In the genomic region with DNA sequence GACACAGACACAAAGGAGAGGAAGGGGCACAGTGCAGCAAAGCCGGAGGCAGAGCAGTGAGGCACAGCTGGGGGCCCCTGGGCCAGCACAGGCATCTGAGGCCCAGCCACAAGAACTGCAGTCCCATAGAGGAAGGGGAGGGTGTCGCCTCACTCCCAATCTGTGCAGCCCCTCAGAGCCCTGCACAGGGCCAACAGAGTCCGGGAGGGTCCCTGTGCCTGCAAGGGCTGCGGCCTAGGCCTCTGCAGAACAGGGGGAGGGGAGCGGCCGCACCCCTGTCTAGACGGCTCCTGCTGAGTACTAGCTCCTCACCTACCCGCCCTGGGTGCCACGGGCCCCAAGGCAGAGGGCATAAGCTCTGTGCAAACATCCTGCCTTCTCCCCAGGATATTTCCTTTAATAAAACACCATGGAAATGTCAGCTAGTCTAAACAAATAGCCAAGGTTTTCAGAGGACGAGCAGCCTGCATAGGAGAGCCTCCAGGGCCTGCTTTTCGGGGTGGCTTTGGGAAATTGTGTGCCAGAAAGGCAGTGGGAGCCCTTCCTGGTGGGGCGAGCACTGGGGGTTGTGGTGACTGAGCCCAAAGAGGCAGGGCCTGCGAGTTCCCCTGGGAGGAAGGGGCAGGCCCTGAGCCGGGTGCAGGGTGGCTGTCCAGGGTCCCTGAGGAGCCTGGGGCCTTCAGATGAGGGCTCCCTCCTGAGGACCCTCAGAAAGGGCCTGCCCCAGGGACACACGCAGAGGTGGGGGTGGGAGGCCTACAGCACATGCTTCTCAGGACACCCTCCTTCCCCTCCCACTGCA, we compare ENCODE assay signal across 12 cellular contexts. TPM values are rescaled to one million over a fixed set of nuclear protein-coding genes. Genes with fewer than 3 reads are reported as not detected.
DNase-seq lines count a peak whose midpoint lies in the region; ATAC-seq, FAIRE-seq and TF ChIP-seq lines count a peak whose summit lies in the region.
"Had no signal": no experiment of that assay in that cellular context is flagged by ENCODE, and none has a peak within 500 bp of the region (broad histone marks: within the 10 kb centered on the region; RNA-seq: fewer than 3 reads in every experiment).

No MANE protein-coding gene starts in this region.

- no peak overlapping the region for H3K4me2 ChIP-seq in HepG2 (ENCODE audit: low read depth, low read length)

- no peaks in the 10 kb centered on the region for H3K9me3 ChIP-seq in Peyer's patch
- no peaks in the 10 kb centered on the region for H3K9me3 ChIP-seq in HepG2 (ENCODE audit: low read length)

- TF ChIP-seq POLR2A in Peyer's patch (IDR thresholded peaks at IDR 0.05) (no peak), HepG2 (IDR thresholded peaks at IDR 0.05; ENCODE audit: insufficient read depth in 1 of 2, low read depth in 2 of 2, low read length in 2 of 2) (no peak)

- TF ChIP-seq RAD21 in HepG2 (CRISPR knock-in tag; IDR thresholded peaks at IDR 0.05) = no peak

- CTCF ChIA-PET in MCF 10A (lab: Yijun Ruan, JAX) (interaction anchor here (0.7 kb wide), 1 partner anchor 186 kb away, joined by 3 read pairs; no protein-coding TSS in a partner anchor), HepG2 (lab: Yijun Ruan, JAX; ENCODE audit: low intra/inter-chr PET ratio, low total read pairs) (no interaction called here)

- H3K27ac Mint-ChIP-seq in MCF 10A (ENCODE audit: low read depth, unreplicated experiment) = no peak overlapping the region
- H3K27ac Mint-ChIP-seq: stimulated activated memory B cell treated with anti-CD40 and anti-IgM and Interleukin-4, amounts not matched to agents 10 μg/mL and 1 μg/mL and 100 μg/mL, for 72 hours had no signal

- no peak overlapping the region for H3K4me3 Mint-ChIP-seq in MCF 10A (ENCODE audit: unreplicated experiment)
- H3K4me3 Mint-ChIP-seq: stimulated activated memory B cell treated with anti-CD40 and anti-IgM and Interleukin-4, amounts not matched to agents 10 μg/mL and 1 μg/mL and 100 μg/mL, for 72 hours had no signal

- in situ Hi-C loops in T47D (cut with HindIII; ENCODE audit: low pct_unique_long_range_greater_than_20kb, low sequenced_read_pairs) (no loop called here), HepG2 (cut with HindIII; ENCODE audit: extremely low pct_ligation_motif_present, low pct_unique_long_range_greater_than_20kb) (no loop called here)

- peaks cover 1% of the 10 kb centered on the region for H3K27me3 Mint-ChIP-seq in MCF 10A (ENCODE audit: insufficient read depth, unreplicated experiment)

- ATAC-seq in HepG2 = peak; percentile 6; the same call in 2 of the 3 replicates
- ATAC-seq: stimulated activated memory B cell treated with anti-CD40 and anti-IgM and Interleukin-4, amounts not matched to agents 10 μg/mL and 1 μg/mL and 100 μg/mL, for 72 hours had no signal

- DNase-seq in T47D (ENCODE audit: low read depth in 1 of 2, low spot score in 1 of 2) (peak; percentile 50 to 63), MCF 10A (ENCODE audit: unreplicated experiment) (no peak), Peyer's patch (peak in 2 of 3 donors; percentile 45 to 60), HepG2 (ENCODE audit: low spot score) (no peak), smooth muscle cell of the brain vasculature (ENCODE audit: low read depth, low spot score) (peak; percentile 23), amniotic stem cell (lab: John Stamatoyannopoulos, UW) (no peak), glomerular visceral epithelial cell (ENCODE audit: extremely low spot score) (no peak)
- no peak for DNase-seq in stimulated activated CD4-positive, alpha-beta T cell treated with anti-CD3 and anti-CD28 coated beads, Interleukin-4, amount 100 ng/mL, for 24 hours
- DNase-seq: activated CD8-positive, alpha-beta memory T cell treated with anti-CD3 and anti-CD28 coated beads for 24 hours; activated effector memory CD4-positive, alpha-beta T cell treated with Interleukin-2 at 50 U/mL for 16 hours; NCI-H187 had no signal

- no peaks in the 10 kb centered on the region for H3K9me3 Mint-ChIP-seq in MCF 10A (ENCODE audit: unreplicated experiment)
- H3K9me3 Mint-ChIP-seq: stimulated activated memory B cell treated with anti-CD40 and anti-IgM and Interleukin-4, amounts not matched to agents 10 μg/mL and 1 μg/mL and 100 μg/mL, for 72 hours had no signal

- no peak for FAIRE-seq in HepG2 (lab: Jason Lieb, UNC)

- H3K36me3 Mint-ChIP-seq in MCF 10A (ENCODE audit: insufficient read depth, unreplicated experiment) = no peaks in the 10 kb centered on the region
- H3K36me3 Mint-ChIP-seq: stimulated activated memory B cell treated with anti-CD40 and anti-IgM and Interleukin-4, amounts not matched to agents 10 μg/mL and 1 μg/mL and 100 μg/mL, for 72 hours had no signal

- H3K4me1 ChIP-seq in Peyer's patch (peaks cover 0 to 6% (median 0%) of the 10 kb centered on the region in 4 donors), HepG2 (ENCODE audit: insufficient read depth, low read length) (no peaks in the 10 kb centered on the region)

- no peak overlapping the region for H2AFZ ChIP-seq in HepG2 (ENCODE audit: low read length)

- H3K27me3 ChIP-seq in Peyer's patch = no peaks in the 10 kb centered on the region
- H3K27me3 ChIP-seq in HepG2 (ENCODE audit: control insufficient read depth in 1 of 2, insufficient read depth in 2 of 2, low read length in 2 of 2) = peaks cover 6 to 24% of the 10 kb centered on the region in 2 experiments; a peak in 3 of 5 replicates

- H3K4me3 ChIP-seq in Peyer's patch = no peak overlapping the region
- H3K4me3 ChIP-seq in HepG2 (replicated peaks in 1 of 3; ENCODE audit: insufficient read depth in 1 of 3, low read depth in 2 of 3, low read length in 3 of 3) = no peak overlapping the region

- POLR2A ChIA-PET in MCF 10A (lab: Yijun Ruan, JAX) = no interaction called here
- POLR2A ChIA-PET in HepG2 (lab: Yijun Ruan, JAX) = no interaction called here

- intact Hi-C loops in MCF 10A (cut with micrococcal nuclease) = no loop called here
- intact Hi-C loops in HepG2 (cut with micrococcal nuclease; ENCODE audit: unreplicated experiment) = no loop called here

- no peaks in the 10 kb centered on the region for H3K36me3 ChIP-seq in Peyer's patch
- no peaks in the 10 kb centered on the region for H3K36me3 ChIP-seq in HepG2 (replicated peaks in 1 of 2; ENCODE audit: control insufficient read depth in 1 of 2, insufficient read depth in 2 of 2, low read length in 2 of 2)

- H3K4me1 Mint-ChIP-seq in MCF 10A (ENCODE audit: insufficient read depth, unreplicated experiment) = no peaks in the 10 kb centered on the region
- H3K4me1 Mint-ChIP-seq: stimulated activated memory B cell treated with anti-CD40 and anti-IgM and Interleukin-4, amounts not matched to agents 10 μg/mL and 1 μg/mL and 100 μg/mL, for 72 hours had no signal

- BruUV-seq in MCF 10A (replicated peaks; lab: Mats Ljungman, UMichigan) (no TSS peak), HepG2 (replicated peaks; lab: Mats Ljungman, UMichigan) (no TSS peak)

- H3K27ac ChIP-seq in Peyer's patch (no peak overlapping the region), HepG2 (ENCODE audit: extremely low read length, insufficient read depth, low read length) (no peak overlapping the region)

- no peak for TF ChIP-seq EP300 in HepG2 (IDR thresholded peaks at IDR 0.05; ENCODE audit: low read depth in 2 of 2, low read length in 2 of 2)
- TF ChIP-seq EP300 in HepG2 (CRISPR knock-in tag; IDR thresholded peaks at IDR 0.05; ENCODE audit: borderline replicate concordance) = no peak

- no peaks in the 10 kb centered on the region for H4K20me1 ChIP-seq in HepG2 (ENCODE audit: insufficient read depth, low read length)

- WGBS in HepG2 (ENCODE audit: low lambda C conversion rate) = 12% methylated on average over 5 of the region's 15 CpGs

- TF ChIP-seq CTCF in MCF 10A (IDR thresholded peaks at IDR 0.05; ENCODE audit: unreplicated experiment) = no peak
- no peak for TF ChIP-seq CTCF in Peyer's patch (IDR thresholded peaks at IDR 0.05)
- no peak for TF ChIP-seq CTCF in HepG2 (CRISPR knock-in tag; IDR thresholded peaks at IDR 0.05)

- H3K9ac ChIP-seq in HepG2 (ENCODE audit: insufficient read depth, low read depth, low read length) = no peak overlapping the region

- H3K79me2 ChIP-seq in HepG2 (ENCODE audit: insufficient read depth, low read length) = no peaks in the 10 kb centered on the region

TF ChIP-seq in HepG2, 621 proteins besides CTCF, POLR2A, EP300 and RAD21 (continues in another document):
- no peak for TF ChIP-seq ZNF354B (CRISPR knock-in tag; IDR thresholded peaks at IDR 0.05)
- TF ChIP-seq KLF15 (CRISPR knock-in tag; IDR thresholded peaks at IDR 0.05; ENCODE audit: borderline replicate concordance) = no peak

RNA-seq across cellular contexts. Expression of a gene that starts 32.2 kb away (rescaled TPM):
- total RNA-seq in MCF 10A (2022) = not detected in 2 replicates
- 1 to 10 TPM; 1.2 to 5.8 (median 1.7) TPM for total RNA-seq in Peyer's patch
- 0.02 TPM in 1 of 2 replicates, not detected in the other for total RNA-seq in HepG2 (2016; rRNA removed; fragmentation: Illumina TruSeq; extraction: Trizol)
- not detected in 2 replicates for total RNA-seq in HepG2 (2016; cell fraction: cytosol; rRNA removed; fragmentation: Illumina TruSeq; extraction: Trizol; ENCODE audit: low read depth)
- total RNA-seq in HepG2 (2016; cell fraction: insoluble cytoplasmic fraction; rRNA removed; fragmentation: Illumina TruSeq; extraction: Trizol) = not detected in 2 replicates
- not detected in 2 replicates for total RNA-seq in HepG2 (2016; cell fraction: membrane; rRNA removed; fragmentation: Illumina TruSeq; extraction: Trizol)
- total RNA-seq in HepG2 (2016; cell fraction: nucleus; rRNA removed; fragmentation: Illumina TruSeq; extraction: Trizol) = not detected in 2 replicates
- polyA plus RNA-seq in HepG2 (2011; rRNA removed) = not detected in 2 replicates
- polyA plus RNA-seq in HepG2 (2011; cell fraction: cytosol; rRNA removed) = not detected in 2 replicates
- not detected in 2 replicates for polyA plus RNA-seq in HepG2 (2011; cell fraction: nucleus; rRNA removed)
- polyA plus RNA-seq in HepG2 (2012) = 0.03 TPM in 1 of 2 replicates, not detected in the other
- not detected in 2 replicates for polyA plus RNA-seq in HepG2 (2016; cell fraction: cytosol; fragmentation: Illumina TruSeq; extraction: Trizol; ENCODE audit: low read depth)
- polyA plus RNA-seq in HepG2 (2016; cell fraction: insoluble cytoplasmic fraction; fragmentation: Illumina TruSeq; extraction: Trizol; ENCODE audit: low read depth) = not detected in 2 replicates
- not detected in 2 replicates for polyA plus RNA-seq in HepG2 (2016; cell fraction: membrane; fragmentation: Illumina TruSeq; extraction: Trizol; ENCODE audit: low read depth)
- not detected in 2 replicates for polyA plus RNA-seq in HepG2 (2016; cell fraction: nucleus; fragmentation: Illumina TruSeq; extraction: Trizol; ENCODE audit: insufficient read depth, low read depth)
- polyA minus RNA-seq in HepG2 (2011; rRNA and poly(A)+ RNA removed; ENCODE audit: low replicate concordance) = 0.04 TPM in 1 of 2 replicates, not detected in the other
- not detected in 2 replicates for polyA minus RNA-seq in HepG2 (2011; cell fraction: cytosol; rRNA and poly(A)+ RNA removed)
- polyA minus RNA-seq in HepG2 (2011; cell fraction: nucleus; rRNA and poly(A)+ RNA removed) = not detected in 2 replicates

Comparison
In these comparisons a context has a peak if more than half of its experiments do, and no peak if none do; other contexts are left out.
1. DNase-seq: peak in T47D (2 of 2), Peyer's patch (2 of 3) and smooth muscle cell of the brain vasculature (single experiment); none in MCF 10A (single experiment), HepG2 (single experiment), amniotic stem cell (single experiment), glomerular visceral epithelial cell (single experiment) and stimulated activated CD4-positive, alpha-beta T cell treated with anti-CD3 and anti-CD28 coated beads, Interleukin-4, amount 100 ng/mL, for 24 hours (single experiment).